In the genomic region with DNA sequence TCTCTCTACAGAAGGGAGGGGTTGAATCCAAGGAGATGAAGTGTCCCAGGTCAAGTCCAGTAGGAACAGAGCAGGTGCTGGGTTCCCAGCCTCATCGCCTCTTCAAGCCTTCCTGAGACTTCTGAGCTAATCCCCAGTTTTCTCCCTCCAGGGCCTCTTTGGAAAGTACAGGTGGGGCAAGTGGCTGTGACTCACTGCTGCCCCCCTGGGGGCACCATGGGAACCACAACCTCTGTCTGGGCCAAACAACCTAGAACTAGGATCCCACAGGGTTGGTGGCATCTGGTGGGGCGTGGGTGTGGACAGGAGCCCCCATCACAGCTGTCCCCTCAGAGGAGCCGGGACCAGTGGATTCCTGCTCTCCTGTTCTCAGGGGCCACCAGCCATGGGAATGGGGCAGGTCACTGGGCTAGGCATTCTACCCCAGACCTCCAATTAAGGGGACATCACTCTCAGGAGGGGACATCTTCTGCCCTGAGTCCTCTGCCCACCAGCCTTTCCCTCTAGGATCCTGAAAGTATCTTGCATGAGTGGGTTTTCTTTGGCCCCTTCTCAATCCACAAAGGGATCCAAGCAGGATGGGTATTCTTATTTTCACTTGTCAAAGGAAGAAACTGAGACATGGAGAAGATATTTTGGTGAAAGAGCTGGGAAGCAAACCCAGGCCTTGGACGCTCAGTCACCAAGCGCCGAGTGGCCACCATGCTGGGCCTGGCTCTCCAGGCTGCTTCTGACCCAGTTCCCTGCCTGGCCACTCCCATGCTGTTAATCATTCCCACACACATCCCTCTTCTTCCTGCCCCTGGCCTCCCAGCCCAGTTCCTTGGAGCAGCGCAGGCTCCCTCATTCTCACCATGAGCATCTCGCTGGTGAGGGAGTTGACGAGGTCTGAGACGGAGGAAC, we compare ENCODE assay signal across 9 cellular contexts. TPM values are rescaled to one million over a fixed set of nuclear protein-coding genes. Genes with fewer than 3 reads are reported as not detected.
DNase-seq lines count a peak whose midpoint lies in the region; TF ChIP-seq lines count a peak whose summit lies in the region.
"Had no signal": no experiment of that assay in that cellular context is flagged by ENCODE, and none has a peak within 500 bp of the region (broad histone marks: within the 10 kb centered on the region; RNA-seq: fewer than 3 reads in every experiment).

No MANE protein-coding gene starts in this region.

- TF ChIP-seq CTCF in VCaP (conservative IDR thresholded peaks at IDR 0.05), result peak; percentile 86
- peak; percentile 78 for TF ChIP-seq CTCF in chondrocyte (IDR thresholded peaks at IDR 0.05)
- TF ChIP-seq CTCF in nephron (IDR thresholded peaks at IDR 0.05; ENCODE audit: unreplicated experiment in 3 of 3), result peak; percentile 45 to 57 (median 46)

- H3K27ac ChIP-seq in VCaP, result peak overlapping the region; percentile 5; the same call in 1 of the 2 replicates

- H3K4me1 Mint-ChIP-seq in chondrocyte (ENCODE audit: low read depth) (no peaks in the 10 kb centered on the region), nephron (peaks cover 37% of the 10 kb centered on the region)

- peak; percentile 33 for DNase-seq in SIG-M5 treated with dmso at 0.1 percent for 504 hours (lab: John Stamatoyannopoulos, UW; ENCODE audit: unreplicated experiment)
- no peak for DNase-seq in SIG-M5 (lab: John Stamatoyannopoulos, UW)
- DNase-seq in NCI-H1092 treated with DMSO at 0.1 percent for 48 hours (lab: John Stamatoyannopoulos, UW), result peak; percentile 27
- no peak for DNase-seq in chondrocyte (ENCODE audit: low spot score)
- no peak for DNase-seq in G401 (ENCODE audit: low spot score)
- no peak for DNase-seq in kidney glomerular epithelial cell (lab: John Stamatoyannopoulos, UW)

- no peaks in the 10 kb centered on the region for H3K9me3 Mint-ChIP-seq in chondrocyte (ENCODE audit: low read depth)
- H3K9me3 Mint-ChIP-seq in nephron, result no peaks in the 10 kb centered on the region
- H3K9me3 Mint-ChIP-seq: stimulated activated naive CD8-positive, alpha-beta T cell treated with anti-CD3 and anti-CD28 coated beads, Interleukin-15, Interleukin-2, amounts not matched to agents 100 ng/mL and 50 ng/mL, for 24 hours had no signal

- in situ Hi-C loops in G401 (cut with HindIII; ENCODE audit: low sequenced_read_pairs), result no loop called here

- H3K4me3 Mint-ChIP-seq in chondrocyte (ENCODE audit: unreplicated experiment) (no peak overlapping the region), nephron (no peak overlapping the region)
- H3K4me3 Mint-ChIP-seq: stimulated activated naive CD8-positive, alpha-beta T cell treated with anti-CD3 and anti-CD28 coated beads, Interleukin-15, Interleukin-2, amounts not matched to agents 100 ng/mL and 50 ng/mL, for 24 hours had no signal

- no peak overlapping the region for H3K27ac Mint-ChIP-seq in chondrocyte (ENCODE audit: unreplicated experiment)
- no peak overlapping the region for H3K27ac Mint-ChIP-seq in nephron
- H3K27ac Mint-ChIP-seq: stimulated activated naive CD8-positive, alpha-beta T cell treated with anti-CD3 and anti-CD28 coated beads, Interleukin-15, Interleukin-2, amounts not matched to agents 100 ng/mL and 50 ng/mL, for 24 hours had no signal

- peaks cover 3% of the 10 kb centered on the region for H3K36me3 Mint-ChIP-seq in chondrocyte (ENCODE audit: low read depth)
- H3K36me3 Mint-ChIP-seq in nephron (ENCODE audit: low read depth), result no peaks in the 10 kb centered on the region

- H3K27me3 Mint-ChIP-seq in chondrocyte (ENCODE audit: low read depth) (peaks cover 48% of the 10 kb centered on the region), nephron (ENCODE audit: low read depth) (peaks cover 4% of the 10 kb centered on the region)

RNA-seq across cellular contexts. Expression of a gene that starts 23.8 kb away (rescaled TPM):
- 0.10 TPM in 1 of 3 replicates, not detected in the others for total RNA-seq in chondrocyte
- 2.5 and 4.6 TPM in 2 replicates for total RNA-seq in G401 (2014; rRNA removed; shearing (Covaris generic))

RNA-seq across cellular contexts. Expression of a gene that starts 48.5 kb away (rescaled TPM):
- 0.92 to 2.0 TPM (median 1.5 TPM) in 3 replicates for total RNA-seq in chondrocyte
- total RNA-seq in G401 (2014; rRNA removed; shearing (Covaris generic)), result 1.6 and 3.4 TPM in 2 replicates

Comparison
In these comparisons a context has a peak if more than half of its experiments do, and no peak if none do; other contexts are left out.
1. DNase-seq: peak in SIG-M5 treated with dmso at 0.1 percent for 504 hours (single experiment) and NCI-H1092 treated with DMSO at 0.1 percent for 48 hours (single experiment); none in SIG-M5 (single experiment), chondrocyte (single experiment), G401 (single experiment) and kidney glomerular epithelial cell (single experiment).
2. Peak in every context shown above with its lines, with median percentiles within 50 percentile points of each other: CTCF ChIP-seq.